16 cellular contexts compared by ENCODE assay signal in genomic region chr2:101480764-101481163, GRCh38. TPM values are rescaled to one million over a fixed set of nuclear protein-coding genes. Genes with fewer than 3 reads are reported as not detected.
DNase-seq lines count a peak whose midpoint lies in the region; ATAC-seq and TF ChIP-seq lines count a peak whose summit lies in the region.
"Had no signal": no experiment of that assay in that cellular context is flagged by ENCODE, and none has a peak within 500 bp of the region (broad histone marks: within the 10 kb centered on the region; RNA-seq: fewer than 3 reads in every experiment).

No MANE protein-coding gene starts in this region.

- no peaks in the 10 kb centered on the region for H3K36me3 ChIP-seq in BLaER1
- H3K36me3 ChIP-seq in KOPT-K1 (ENCODE audit: insufficient read depth, low read length), result no peaks in the 10 kb centered on the region
- no peaks in the 10 kb centered on the region for H3K36me3 ChIP-seq in osteoblast (ENCODE audit: insufficient read depth, low read length)
- H3K36me3 ChIP-seq: BE2C had no signal

- H3K4me1 ChIP-seq in BLaER1, result peaks cover 16% of the 10 kb centered on the region
- H3K4me1 ChIP-seq in osteoblast (ENCODE audit: insufficient read depth, low read length), result peaks cover 11% of the 10 kb centered on the region
- H3K4me1 ChIP-seq: BE2C had no signal

- peak overlapping the region; percentile 26 for H2AFZ ChIP-seq in osteoblast (ENCODE audit: low read length)

- H3K9me3 ChIP-seq in BLaER1, result no peaks in the 10 kb centered on the region
- H3K9me3 ChIP-seq in KOPT-K1 (ENCODE audit: insufficient read depth, low read length, poor library complexity, severe bottlenecking), result no peaks in the 10 kb centered on the region
- H3K9me3 ChIP-seq in osteoblast (ENCODE audit: low read depth, low read length), result no peaks in the 10 kb centered on the region
- H3K9me3 ChIP-seq: BE2C had no signal

- no peak overlapping the region for H3K4me3 ChIP-seq in BLaER1
- no peak overlapping the region for H3K4me3 ChIP-seq in osteoblast (ENCODE audit: insufficient read depth, low read length)
- H3K4me3 ChIP-seq: GM12878, GM23338, K562 had no signal

- H3K9ac ChIP-seq in BLaER1, result no peak overlapping the region

- peak; percentile 8 for ATAC-seq in esophagus mucosa
- no peak for ATAC-seq in GM19035 (IDR thresholded peaks at IDR 0.05; ENCODE audit: unreplicated experiment)
- ATAC-seq in HG03175 (IDR thresholded peaks at IDR 0.05; ENCODE audit: unreplicated experiment), result no peak
- ATAC-seq: GM23338, K562 had no signal

- no peaks in the 10 kb centered on the region for H4K20me1 ChIP-seq in BLaER1
- H4K20me1 ChIP-seq in osteoblast (ENCODE audit: insufficient read depth, low read length), result no peaks in the 10 kb centered on the region

- no peaks in the 10 kb centered on the region for H3K79me2 ChIP-seq in osteoblast (ENCODE audit: insufficient read depth, low read length)

- H3K4me2 ChIP-seq in BLaER1 (peak overlapping the region; percentile 34), osteoblast (ENCODE audit: insufficient read depth, low read length) (no peak overlapping the region)

- TF ChIP-seq CTCF in osteoblast (IDR thresholded peaks at IDR 0.05; ENCODE audit: extremely low read depth, low read depth, low read length), result no peak

- no peak for DNase-seq in osteoblast (ENCODE audit: insufficient read length, low spot score, missing footprints)
- no peak for DNase-seq in caudate nucleus (lab: John Stamatoyannopoulos, UW)
- DNase-seq: BE2C; Calu3; CD4-positive, CD25-positive, alpha-beta regulatory T cell; DMS 273 treated with DMSO at 0.1 percent for 48 hours; H9 had no signal

- H3K27ac ChIP-seq in BLaER1 (no peak overlapping the region), KOPT-K1 (ENCODE audit: low read depth, low read length, poor library complexity, severe bottlenecking) (peak overlapping the region; percentile 48), osteoblast (ENCODE audit: low read depth, low read length) (no peak overlapping the region), caudate nucleus (ENCODE audit: low read depth, low read length) (no peak overlapping the region)

- no peaks in the 10 kb centered on the region for H3K27me3 ChIP-seq in BLaER1
- no peaks in the 10 kb centered on the region for H3K27me3 ChIP-seq in osteoblast (ENCODE audit: insufficient read depth, low read length)
- H3K27me3 ChIP-seq: BE2C had no signal

RNA-seq across cellular contexts. Expression of gene RFX8, which starts 5.9 kb away (rescaled TPM):
- total RNA-seq in esophagus mucosa (not detected), osteoblast (7.6 and 10.0 TPM in 2 replicates)
- total RNA-seq: Calu3, G401, GM12878, K562 had no signal
